Comparison of ENCODE assay signal across 9 cellular contexts in the genomic region with DNA sequence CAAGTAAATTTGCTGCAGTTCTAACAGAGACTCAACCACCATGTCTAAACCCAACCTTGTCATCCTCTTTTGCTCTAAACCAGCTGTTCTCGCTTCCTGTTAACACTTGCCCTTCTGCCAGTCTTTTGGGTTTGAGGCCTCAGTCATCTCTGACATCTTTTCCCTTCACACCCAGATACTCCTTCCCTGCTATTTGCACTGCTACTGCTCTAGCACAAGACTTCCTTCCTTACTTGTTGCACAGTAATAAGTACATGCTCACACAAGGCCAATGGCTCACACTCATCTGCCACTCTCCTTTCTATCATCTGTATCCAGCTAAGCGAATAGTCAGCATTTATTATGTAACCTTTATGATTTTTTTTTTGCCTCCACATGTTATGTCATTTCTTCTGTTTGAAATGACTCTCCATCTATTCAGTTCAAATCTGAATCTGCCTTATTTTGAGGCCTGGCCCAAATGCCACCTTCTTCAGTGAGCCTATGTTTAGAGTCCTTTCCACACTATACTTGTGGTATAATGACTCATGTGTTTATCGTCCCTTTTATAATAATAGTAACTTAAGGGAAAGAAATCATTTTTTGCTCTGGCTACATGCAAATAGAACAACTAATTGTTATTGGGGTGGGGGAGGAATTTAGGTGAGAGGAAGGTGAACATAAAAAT. TPM values are rescaled to one million over a fixed set of nuclear protein-coding genes. Genes with fewer than 3 reads are reported as not detected.
A peak's percentile ranks its signal among the peaks of the same experiment; 100 is the strongest.
DNase-seq lines count a peak whose midpoint lies in the region; ATAC-seq and TF ChIP-seq lines count a peak whose summit lies in the region.
"Had no signal": no experiment of that assay in that cellular context is flagged by ENCODE, and none has a peak within 500 bp of the region (broad histone marks: within the 10 kb centered on the region; RNA-seq: fewer than 3 reads in every experiment).

No MANE protein-coding gene starts in this region.

- no peak overlapping the region for H2BK120ac ChIP-seq in trophoblast cell (ENCODE audit: insufficient read depth, low read length, poor library complexity)

- H4K8ac ChIP-seq in trophoblast cell (ENCODE audit: low read depth, low read length), result no peak overlapping the region

- no peak overlapping the region for H3K18ac ChIP-seq in trophoblast cell (ENCODE audit: low read length)

- H3K9ac ChIP-seq in trophoblast cell (ENCODE audit: low read length), result no peak overlapping the region

- H3K36me3 ChIP-seq in GM06990 (ENCODE audit: control insufficient read depth, insufficient read depth, low read length) (no peaks in the 10 kb centered on the region), trophoblast cell (ENCODE audit: control insufficient read depth in 1 of 2, insufficient read depth in 2 of 2, low read length in 2 of 2) (peaks cover 3 to 8% of the 10 kb centered on the region in 2 experiments)

- no peak overlapping the region for H3K23ac ChIP-seq in trophoblast cell (ENCODE audit: low read length)

- H3K79me2 ChIP-seq in trophoblast cell (ENCODE audit: control insufficient read depth, insufficient read depth, low read length, poor library complexity), result no peaks in the 10 kb centered on the region

- no peak overlapping the region for H4K91ac ChIP-seq in trophoblast cell (ENCODE audit: low read depth, low read length)

- H3K27ac ChIP-seq in trophoblast cell (ENCODE audit: low read depth, low read length), result no peak overlapping the region
- H3K27ac ChIP-seq: HL-60 had no signal

- H2BK12ac ChIP-seq in trophoblast cell (ENCODE audit: low read length), result no peak overlapping the region

- H3K4me2 ChIP-seq in trophoblast cell (ENCODE audit: low read length), result no peak overlapping the region

- H4K12ac ChIP-seq in trophoblast cell (ENCODE audit: low read depth, low read length), result no peak overlapping the region

- no CpG with 5 or more reads among the region's 3 CpGs for WGBS in trophoblast cell (ENCODE audit: extremely low coverage, insufficient coverage, insufficient read length)

- H3K4me1 ChIP-seq in trophoblast cell (ENCODE audit: control insufficient read depth in 1 of 2, insufficient read depth in 2 of 2, low read length in 2 of 2), result no peaks in the 10 kb centered on the region

- no peaks in the 10 kb centered on the region for H3K79me1 ChIP-seq in trophoblast cell (ENCODE audit: low read length)

- no peak for TF ChIP-seq CTCF in GM06990 (IDR thresholded peaks at IDR 0.05; ENCODE audit: insufficient read depth, low read length, poor library complexity, severe bottlenecking)

- no peak overlapping the region for H3K14ac ChIP-seq in trophoblast cell (ENCODE audit: low read length)

- no peak overlapping the region for H2AK5ac ChIP-seq in trophoblast cell (ENCODE audit: low read length)

- H3K4me3 ChIP-seq in GM06990 (replicated peaks; ENCODE audit: low read depth, low read length), result no peak overlapping the region
- no peak overlapping the region for H3K4me3 ChIP-seq in trophoblast cell (ENCODE audit: low read depth, low read length)

- H3K9me3 ChIP-seq in trophoblast cell (ENCODE audit: insufficient read depth, low read depth, low read length), result no peaks in the 10 kb centered on the region

- ATAC-seq in GM21360 (IDR thresholded peaks at IDR 0.05; ENCODE audit: unreplicated experiment), result peak; percentile 81
- peak; percentile 77 for ATAC-seq in HG03442 (IDR thresholded peaks at IDR 0.05; ENCODE audit: unreplicated experiment)
- ATAC-seq in left lobe of liver, result no peak

- no peak overlapping the region for H2BK5ac ChIP-seq in trophoblast cell (ENCODE audit: low read depth, low read length, poor library complexity)

- no peak overlapping the region for H3K4ac ChIP-seq in trophoblast cell (ENCODE audit: low read depth, low read length)

- H3K27me3 ChIP-seq in GM06990 (replicated peaks; ENCODE audit: control insufficient read depth, insufficient read depth, low read length) (no peaks in the 10 kb centered on the region), trophoblast cell (ENCODE audit: insufficient read depth, low read length) (no peaks in the 10 kb centered on the region)

- H2AFZ ChIP-seq in trophoblast cell (ENCODE audit: insufficient read depth, low read length, poor library complexity), result no peak overlapping the region

- peak; percentile 48 for DNase-seq in GM06990 (ENCODE audit: extremely low read depth, insufficient read length)
- peak; percentile 27 for DNase-seq in astrocyte of the hippocampus (ENCODE audit: low read depth, low spot score)
- no peak for DNase-seq in NCI-H524 (lab: John Stamatoyannopoulos, UW)
- DNase-seq in left lobe of liver (ENCODE audit: low spot score), result no peak
- no peak for DNase-seq in trophoblast cell
- no peak for DNase-seq in activated CD4-positive, CD25-positive, alpha-beta regulatory T cell treated with anti-CD3 and anti-CD28 coated beads, Interleukin-2, amount 50 U/mL, for 72 hours

RNA-seq across cellular contexts. Expression of a gene that starts 22.5 kb away (rescaled TPM):
- total RNA-seq in left lobe of liver, result not detected
- polyA plus RNA-seq in trophoblast cell (2013), result 0.06 and 0.12 TPM in 2 replicates

Comparison
In these comparisons a context has a peak if more than half of its experiments do, and no peak if none do; other contexts are left out.
1. DNase-seq: peak in GM06990 (single experiment) and astrocyte of the hippocampus (single experiment); none in NCI-H524 (0 of 2), left lobe of liver (single experiment), trophoblast cell (0 of 2) and activated CD4-positive, CD25-positive, alpha-beta regulatory T cell treated with anti-CD3 and anti-CD28 coated beads, Interleukin-2, amount 50 U/mL, for 72 hours (single experiment).